11 cellular contexts compared by ENCODE assay signal in genomic region chr12:43551271-43551970, GRCh38. TPM values are rescaled to one million over a fixed set of nuclear protein-coding genes. Genes with fewer than 3 reads are reported as not detected.
DNase-seq lines count a peak whose midpoint lies in the region; ATAC-seq and TF ChIP-seq lines count a peak whose summit lies in the region.
"Had no signal": no experiment of that assay in that cellular context is flagged by ENCODE, and none has a peak within 500 bp of the region (broad histone marks: within the 10 kb centered on the region; RNA-seq: fewer than 3 reads in every experiment).

No MANE protein-coding gene starts in this region.

- H3K27ac ChIP-seq in HEK293 (ENCODE audit: extremely low read depth, low read depth, low read length) (peak overlapping the region; percentile 22; the same call in 1 of the 2 replicates), gastrocnemius medialis (no peak overlapping the region)

- H3K36me3 ChIP-seq in HEK293 (ENCODE audit: control insufficient read depth in 2 of 2, insufficient read depth in 1 of 2, low read length in 2 of 2): no peaks in the 10 kb centered on the region
- H3K36me3 ChIP-seq in adipocyte (ENCODE audit: control insufficient read depth, insufficient read depth, low read length, severe bottlenecking): no peaks in the 10 kb centered on the region
- no peaks in the 10 kb centered on the region for H3K36me3 ChIP-seq in gastrocnemius medialis

- in situ Hi-C loops in gastrocnemius medialis (cut with MboI; ENCODE audit: low sequenced_read_pairs in 4 of 4): no loop called here

- peak overlapping the region; percentile 59 for H3K4me3 ChIP-seq in HEK293 (ENCODE audit: low read depth, low read length)
- peak overlapping the region; percentile 69 for H3K4me3 ChIP-seq in adipocyte (ENCODE audit: low read length)
- H3K4me3 ChIP-seq in gastrocnemius medialis: peak overlapping the region in 3 of 4 donors; percentile 2 to 25 (median 6)

- no peak for ATAC-seq in gastrocnemius medialis
- no peak for ATAC-seq in GM19328 (IDR thresholded peaks at IDR 0.05; ENCODE audit: unreplicated experiment)
- no peak for ATAC-seq in GM21526 (IDR thresholded peaks at IDR 0.05; ENCODE audit: low FRiP score, unreplicated experiment)

- TF ChIP-seq POLR2A in gastrocnemius medialis (IDR thresholded peaks at IDR 0.05): no peak

- POLR2A ChIA-PET in HEK293 (lab: Yijun Ruan, JAX): no interaction called here

- CTCF ChIA-PET in HEK293 (lab: Yijun Ruan, JAX): interaction anchor here (0.7 to 0.8 kb wide), 2 partner anchors 19 to 178 kb away, joined by 3 to 4 read pairs; no protein-coding TSS in a partner anchor

- no peaks in the 10 kb centered on the region for H3K9me3 ChIP-seq in HEK293 (ENCODE audit: control insufficient read depth, insufficient read depth, low read depth, low read length)
- peaks cover 12% of the 10 kb centered on the region for H3K9me3 ChIP-seq in adipocyte (ENCODE audit: control insufficient read depth, low read length)
- no peaks in the 10 kb centered on the region for H3K9me3 ChIP-seq in gastrocnemius medialis

- H3K4me1 ChIP-seq in HEK293 (ENCODE audit: control insufficient read depth, insufficient read depth, low read length): no peaks in the 10 kb centered on the region
- no peaks in the 10 kb centered on the region for H3K4me1 ChIP-seq in adipocyte (ENCODE audit: control insufficient read depth, insufficient read depth, low read length)
- no peaks in the 10 kb centered on the region for H3K4me1 ChIP-seq in gastrocnemius medialis

- TF ChIP-seq CTCF in HEK293 (tag by site-specific recombination; IDR thresholded peaks at IDR 0.05) (peak; percentile 60), gastrocnemius medialis (IDR thresholded peaks at IDR 0.05 in 4 of 5, conservative IDR thresholded peaks at IDR 0.05 in 1 of 5) (no peak)

- intact Hi-C loops in gastrocnemius medialis (cut with DNase I; ENCODE audit: low total_unique reads): no loop called here

- peaks cover 31% of the 10 kb centered on the region for H3K27me3 ChIP-seq in adipocyte (replicated peaks; ENCODE audit: control insufficient read depth, insufficient read depth, low read length)
- H3K27me3 ChIP-seq in gastrocnemius medialis: peaks cover 15 to 33% (median 16%) of the 10 kb centered on the region in 3 donors

- no peak overlapping the region for H3K9ac ChIP-seq in adipocyte (ENCODE audit: low read length)

- DNase-seq in adipocyte (ENCODE audit: low read depth): peak; percentile 12
- peak; percentile 42 for DNase-seq in iPS-NIHi11 (ENCODE audit: low spot score)
- DNase-seq in gastrocnemius medialis: no peak
- DNase-seq in DMS79 treated with DMSO at 0.1 percent for 48 hours (lab: John Stamatoyannopoulos, UW): no peak
- no peak for DNase-seq in COLO668 (lab: John Stamatoyannopoulos, UW; ENCODE audit: unreplicated experiment)
- DNase-seq: Right ventricle myocardium superior had no signal

TF ChIP-seq in HEK293, 187 proteins besides CTCF, POLR2A, EP300 and RAD21 (continues in another document):
- TF ChIP-seq ZFP37 (tag by site-specific recombination; IDR thresholded peaks at IDR 0.05) (no peak), FEZF1 (tag by site-specific recombination; IDR thresholded peaks at IDR 0.05) (no peak), REST (tag by site-specific recombination; IDR thresholded peaks at IDR 0.05) (no peak), GLIS2 (tag by site-specific recombination; IDR thresholded peaks at IDR 0.05) (peak; percentile 85), MEIS1 (CRISPR knock-in tag; IDR thresholded peaks at IDR 0.05; ENCODE audit: borderline replicate concordance) (no peak), ZNF76 (tag by site-specific recombination; IDR thresholded peaks at IDR 0.05; ENCODE audit: borderline replicate concordance, low read depth) (0 out of 2 replicates have a peak, but pooled peaks have one; percentile 31), ZNF341 (tag by site-specific recombination; IDR thresholded peaks at IDR 0.05; ENCODE audit: low read depth) (no peak), ZNF513 (tag by site-specific recombination; IDR thresholded peaks at IDR 0.05) (no peak), ZBTB7A (tag by site-specific recombination; IDR thresholded peaks at IDR 0.05; ENCODE audit: low read depth) (no peak), ZSCAN30 (tag by site-specific recombination; IDR thresholded peaks at IDR 0.05) (no peak)
- TF ChIP-seq, protein P1, sequence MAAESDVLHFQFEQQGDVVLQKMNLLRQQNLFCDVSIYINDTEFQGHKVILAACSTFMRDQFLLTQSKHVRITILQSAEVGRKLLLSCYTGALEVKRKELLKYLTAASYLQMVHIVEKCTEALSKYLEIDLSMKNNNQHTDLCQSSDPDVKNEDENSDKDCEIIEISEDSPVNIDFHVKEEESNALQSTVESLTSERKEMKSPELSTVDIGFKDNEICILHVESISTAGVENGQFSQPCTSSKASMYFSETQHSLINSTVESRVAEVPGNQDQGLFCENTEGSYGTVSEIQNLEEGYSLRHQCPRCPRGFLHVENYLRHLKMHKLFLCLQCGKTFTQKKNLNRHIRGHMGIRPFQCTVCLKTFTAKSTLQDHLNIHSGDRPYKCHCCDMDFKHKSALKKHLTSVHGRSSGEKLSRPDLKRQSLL (tag by site-specific recombination; IDR thresholded peaks at IDR 0.05): no peak
- TF ChIP-seq, protein P2, sequence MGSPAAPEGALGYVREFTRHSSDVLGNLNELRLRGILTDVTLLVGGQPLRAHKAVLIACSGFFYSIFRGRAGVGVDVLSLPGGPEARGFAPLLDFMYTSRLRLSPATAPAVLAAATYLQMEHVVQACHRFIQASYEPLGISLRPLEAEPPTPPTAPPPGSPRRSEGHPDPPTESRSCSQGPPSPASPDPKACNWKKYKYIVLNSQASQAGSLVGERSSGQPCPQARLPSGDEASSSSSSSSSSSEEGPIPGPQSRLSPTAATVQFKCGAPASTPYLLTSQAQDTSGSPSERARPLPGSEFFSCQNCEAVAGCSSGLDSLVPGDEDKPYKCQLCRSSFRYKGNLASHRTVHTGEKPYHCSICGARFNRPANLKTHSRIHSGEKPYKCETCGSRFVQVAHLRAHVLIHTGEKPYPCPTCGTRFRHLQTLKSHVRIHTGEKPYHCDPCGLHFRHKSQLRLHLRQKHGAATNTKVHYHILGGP (tag by site-specific recombination; IDR thresholded peaks at IDR 0.05): peak; percentile 96
- TF ChIP-seq, protein P3, sequence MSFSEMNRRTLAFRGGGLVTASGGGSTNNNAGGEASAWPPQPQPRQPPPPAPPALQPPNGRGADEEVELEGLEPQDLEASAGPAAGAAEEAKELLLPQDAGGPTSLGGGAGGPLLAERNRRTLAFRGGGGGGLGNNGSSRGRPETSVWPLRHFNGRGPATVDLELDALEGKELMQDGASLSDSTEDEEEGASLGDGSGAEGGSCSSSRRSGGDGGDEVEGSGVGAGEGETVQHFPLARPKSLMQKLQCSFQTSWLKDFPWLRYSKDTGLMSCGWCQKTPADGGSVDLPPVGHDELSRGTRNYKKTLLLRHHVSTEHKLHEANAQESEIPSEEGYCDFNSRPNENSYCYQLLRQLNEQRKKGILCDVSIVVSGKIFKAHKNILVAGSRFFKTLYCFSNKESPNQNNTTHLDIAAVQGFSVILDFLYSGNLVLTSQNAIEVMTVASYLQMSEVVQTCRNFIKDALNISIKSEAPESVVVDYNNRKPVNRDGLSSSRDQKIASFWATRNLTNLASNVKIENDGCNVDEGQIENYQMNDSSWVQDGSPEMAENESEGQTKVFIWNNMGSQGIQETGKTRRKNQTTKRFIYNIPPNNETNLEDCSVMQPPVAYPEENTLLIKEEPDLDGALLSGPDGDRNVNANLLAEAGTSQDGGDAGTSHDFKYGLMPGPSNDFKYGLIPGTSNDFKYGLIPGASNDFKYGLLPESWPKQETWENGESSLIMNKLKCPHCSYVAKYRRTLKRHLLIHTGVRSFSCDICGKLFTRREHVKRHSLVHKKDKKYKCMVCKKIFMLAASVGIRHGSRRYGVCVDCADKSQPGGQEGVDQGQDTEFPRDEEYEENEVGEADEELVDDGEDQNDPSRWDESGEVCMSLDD (tag by site-specific recombination; IDR thresholded peaks at IDR 0.05): peak; percentile 64

RNA-seq across cellular contexts. Expression of gene ADAMTS20, which starts 0.6 kb away (rescaled TPM):
- not detected for total RNA-seq in gastrocnemius medialis
- total RNA-seq: MCF 10A, mononuclear cell, Right ventricle myocardium superior had no signal

Comparison
In these comparisons a context has a peak if more than half of its experiments do, and no peak if none do; other contexts are left out.
1. H3K4me3 ChIP-seq: peak in every context shown above with its lines; median percentile 69 in adipocyte; 59 in HEK293; 6 in gastrocnemius medialis.
2. DNase-seq: peak in adipocyte (single experiment) and iPS-NIHi11 (single experiment); none in gastrocnemius medialis (0 of 2), DMS79 treated with DMSO at 0.1 percent for 48 hours (single experiment) and COLO668 (single experiment).